Comparison of ENCODE assay signal across 13 cellular contexts in genomic region chr9:96399335-96399633, GRCh38. TPM values are rescaled to one million over a fixed set of nuclear protein-coding genes. Genes with fewer than 3 reads are reported as not detected.
DNase-seq lines count a peak whose midpoint lies in the region; ATAC-seq, FAIRE-seq and TF ChIP-seq lines count a peak whose summit lies in the region.
"Had no signal": no experiment of that assay in that cellular context is flagged by ENCODE, and none has a peak within 500 bp of the region (broad histone marks: within the 10 kb centered on the region; RNA-seq: fewer than 3 reads in every experiment).

No MANE protein-coding gene starts in this region.

- H3K9me2 ChIP-seq in GM23338 (ENCODE audit: insufficient read depth): no peaks in the 10 kb centered on the region

- H3K4me2 ChIP-seq in GM23338: peak overlapping the region; percentile 59

- TF ChIP-seq CTCF in GM23338 (conservative IDR thresholded peaks at IDR 0.05; ENCODE audit: low read depth in 2 of 2) (no peak), prostate gland (IDR thresholded peaks at IDR 0.05) (no peak)

- POLR2A ChIA-PET in CD4-positive, alpha-beta memory T cell (lab: Charles Lee; ENCODE audit: partially characterized antibody): interaction anchor here (0.7 to 4.0 kb wide), 12 partner anchors 10 to 839 kb away, joined by 3 to 47 read pairs (median 10); partner anchors contain the start of genes HABP4, SLC35D2 and ZNF367
- POLR2A ChIA-PET in activated CD4-positive, alpha-beta memory T cell treated with anti-CD3 and anti-CD28 coated beads for 36 hours (lab: Charles Lee): no interaction called here

- H3K79me2 ChIP-seq in GM23338 (replicated peaks; ENCODE audit: insufficient read depth): peaks cover 68% of the 10 kb centered on the region

- peak overlapping the region; percentile 74 to 96 (median 82) for H3K27ac Mint-ChIP-seq in CD4-positive, alpha-beta memory T cell
- H3K27ac Mint-ChIP-seq in GM23338: peak overlapping the region; percentile 90; the same call in 1 of the 2 replicates
- peak overlapping the region; percentile 40 for H3K27ac Mint-ChIP-seq in activated CD4-positive, alpha-beta memory T cell treated with anti-CD3 and anti-CD28 coated beads for 36 hours

- no peaks in the 10 kb centered on the region for H3K27me3 ChIP-seq in CD4-positive, alpha-beta memory T cell (ENCODE audit: insufficient read depth, low read length)
- no peaks in the 10 kb centered on the region for H3K27me3 ChIP-seq in GM23338 (ENCODE audit: insufficient read depth)
- H3K27me3 ChIP-seq in prostate gland (replicated peaks; ENCODE audit: insufficient read depth): no peaks in the 10 kb centered on the region

- CTCF ChIA-PET in CD4-positive, alpha-beta memory T cell (lab: Charles Lee; ENCODE audit: partially characterized antibody): interaction anchor here (0.8 to 3.7 kb wide), 9 partner anchors 11 to 70 kb away, joined by 3 to 22 read pairs (median 5); partner anchors contain the start of genes HABP4 and SLC35D2
- CTCF ChIA-PET in activated CD4-positive, alpha-beta memory T cell treated with anti-CD3 and anti-CD28 coated beads for 36 hours (lab: Charles Lee): interaction anchor here (1.1 kb wide), 1 partner anchor 71 kb away, joined by 5 read pairs; no protein-coding TSS in a partner anchor

- peaks cover 0 to 12% (median 4%) of the 10 kb centered on the region in 8 donors for H3K9me3 Mint-ChIP-seq in CD4-positive, alpha-beta memory T cell
- peaks cover 18% of the 10 kb centered on the region for H3K9me3 Mint-ChIP-seq in GM23338
- peaks cover 4% of the 10 kb centered on the region for H3K9me3 Mint-ChIP-seq in activated CD4-positive, alpha-beta memory T cell treated with anti-CD3 and anti-CD28 coated beads for 36 hours

- H3K36me3 ChIP-seq in CD4-positive, alpha-beta memory T cell (ENCODE audit: insufficient read depth, low read length): no peaks in the 10 kb centered on the region
- H3K36me3 ChIP-seq in GM23338 (ENCODE audit: insufficient read depth) (no peaks in the 10 kb centered on the region; the same call in 1 of the 2 replicates), mesodermal cell (ENCODE audit: control insufficient read depth, insufficient read depth, low read length) (peaks cover 24% of the 10 kb centered on the region), prostate gland (no peaks in the 10 kb centered on the region)

- no peak overlapping the region; the same call in 1 of the 2 replicates for H2AFZ ChIP-seq in GM23338

- H3K27ac ChIP-seq in CD4-positive, alpha-beta memory T cell (ENCODE audit: low read depth, low read length): peak overlapping the region; percentile 43
- H3K27ac ChIP-seq in GM23338 (ENCODE audit: low read depth): peak overlapping the region; percentile 96
- peak overlapping the region; percentile 75 for H3K27ac ChIP-seq in mesodermal cell (ENCODE audit: low read depth, low read length, severe bottlenecking)
- H3K27ac ChIP-seq in prostate gland: no peak overlapping the region
- H3K27ac ChIP-seq: C4-2B had no signal

- no peak for FAIRE-seq in RCC 7860 (lab: Jason Lieb, UNC)
- FAIRE-seq: kidney had no signal

- no peaks in the 10 kb centered on the region for H3K9me3 ChIP-seq in CD4-positive, alpha-beta memory T cell (ENCODE audit: control insufficient read depth in 1 of 2, low read length in 2 of 2)
- H3K9me3 ChIP-seq in mesodermal cell (ENCODE audit: control insufficient read depth, low read length) (no peaks in the 10 kb centered on the region), prostate gland (no peaks in the 10 kb centered on the region)

- intact Hi-C loops in CD4-positive, alpha-beta memory T cell (cut with micrococcal nuclease): loop anchor here (2.0 kb wide), 1 partner anchor 18 kb away; no protein-coding TSS in a partner anchor
- intact Hi-C loops in activated CD4-positive, alpha-beta memory T cell treated with anti-CD3 and anti-CD28 coated beads for 36 hours (cut with micrococcal nuclease): no loop called here
- intact Hi-C loops in prostate gland (cut with DNase I): no loop called here

- WGBS in mesodermal cell (ENCODE audit: insufficient coverage in 2 of 2), 2 experiments: 88 to 100% methylated on average over 3 of the region's 3 CpGs
- 95% methylated on average over 3 of the region's 3 CpGs for WGBS in prostate gland

- ATAC-seq in GM23338 (no peak), HG02870 (IDR thresholded peaks at IDR 0.05; ENCODE audit: unreplicated experiment) (no peak)
- ATAC-seq: PC-3 had no signal

- peak overlapping the region in 7 of 8 donors; percentile 48 to 81 (median 53) for H3K4me3 Mint-ChIP-seq in CD4-positive, alpha-beta memory T cell
- H3K4me3 Mint-ChIP-seq in GM23338: no peak overlapping the region
- no peak overlapping the region for H3K4me3 Mint-ChIP-seq in activated CD4-positive, alpha-beta memory T cell treated with anti-CD3 and anti-CD28 coated beads for 36 hours

- no peaks in the 10 kb centered on the region for H3K27me3 Mint-ChIP-seq in CD4-positive, alpha-beta memory T cell
- H3K27me3 Mint-ChIP-seq in GM23338 (ENCODE audit: insufficient read depth, low read depth, poor library complexity): peaks cover 5% of the 10 kb centered on the region
- no peaks in the 10 kb centered on the region for H3K27me3 Mint-ChIP-seq in activated CD4-positive, alpha-beta memory T cell treated with anti-CD3 and anti-CD28 coated beads for 36 hours

- DNase-seq in CD4-positive, alpha-beta memory T cell: no peak
- DNase-seq in GM23338 (ENCODE audit: low spot score) (no peak), prostate gland (ENCODE audit: low spot score) (no peak), RCC 7860 (ENCODE audit: low spot score) (no peak), iPS-NIHi7 (ENCODE audit: extremely low spot score) (no peak)
- no peak for DNase-seq in activated CD4-positive, alpha-beta memory T cell treated with anti-CD3 and anti-CD28 coated beads for 36 hours
- DNase-seq: central memory CD4-positive, alpha-beta T cell; kidney; NCI-H2107; PC-3 had no signal

- peaks cover 20% of the 10 kb centered on the region for H4K20me1 ChIP-seq in GM23338 (replicated peaks; ENCODE audit: insufficient read depth)

- no peak for TF ChIP-seq POLR2A in prostate gland (IDR thresholded peaks at IDR 0.05)

- H3K4me1 ChIP-seq in CD4-positive, alpha-beta memory T cell (ENCODE audit: insufficient read depth, low read length): peaks cover 28% of the 10 kb centered on the region
- H3K4me1 ChIP-seq in GM23338 (ENCODE audit: insufficient read depth) (peaks cover 39% of the 10 kb centered on the region), mesodermal cell (ENCODE audit: control insufficient read depth, insufficient read depth, low read length, poor library complexity, severe bottlenecking) (no peaks in the 10 kb centered on the region), prostate gland (replicated peaks) (no peaks in the 10 kb centered on the region)

- peaks cover 14% of the 10 kb centered on the region; the same call in 1 of the 2 replicates for H3F3A ChIP-seq in GM23338 (replicated peaks; ENCODE audit: low read depth)

- no peak overlapping the region for H3K4me3 ChIP-seq in CD4-positive, alpha-beta memory T cell (ENCODE audit: low read length in 2 of 2)
- H3K4me3 ChIP-seq in GM23338 (peak overlapping the region; percentile 25; the same call in 1 of the 2 replicates), mesodermal cell (ENCODE audit: extremely low read depth, insufficient read depth, low read length, poor library complexity, severe bottlenecking) (no peak overlapping the region), prostate gland (no peak overlapping the region)

- peaks cover 20 to 27% (median 23%) of the 10 kb centered on the region in 4 donors for H3K4me1 Mint-ChIP-seq in CD4-positive, alpha-beta memory T cell
- peaks cover 31% of the 10 kb centered on the region for H3K4me1 Mint-ChIP-seq in GM23338
- H3K4me1 Mint-ChIP-seq in activated CD4-positive, alpha-beta memory T cell treated with anti-CD3 and anti-CD28 coated beads for 36 hours (ENCODE audit: low read depth): peaks cover 26% of the 10 kb centered on the region

- peaks cover 9 to 15% of the 10 kb centered on the region in 2 donors for H3K36me3 Mint-ChIP-seq in CD4-positive, alpha-beta memory T cell
- H3K36me3 Mint-ChIP-seq in GM23338 (ENCODE audit: low read depth): peaks cover 30% of the 10 kb centered on the region
- peaks cover 27% of the 10 kb centered on the region for H3K36me3 Mint-ChIP-seq in activated CD4-positive, alpha-beta memory T cell treated with anti-CD3 and anti-CD28 coated beads for 36 hours

TF ChIP-seq in GM23338, 12 proteins besides CTCF, POLR2A, EP300 and RAD21 (continues in another document):
- no peak for TF ChIP-seq JUNB (IDR thresholded peaks at IDR 0.05; ENCODE audit: unreplicated experiment)
- no peak for TF ChIP-seq STAT1 (IDR thresholded peaks at IDR 0.05; ENCODE audit: unreplicated experiment)

RNA-seq across cellular contexts. Expression of gene SLC35D2, which starts 15.8 kb away (rescaled TPM):
- 10 to 100 TPM; 29.8 to 30.3 TPM for total RNA-seq in CD4-positive, alpha-beta memory T cell
- polyA plus RNA-seq in CD4-positive, alpha-beta memory T cell: 10 to 100 TPM; 25.3 to 30.5 TPM
- 11.6 and 14.4 TPM in 2 replicates for total RNA-seq in GM23338 (2014; rRNA removed; shearing (Covaris generic))
- polyA plus RNA-seq in GM23338 (2016; fragmentation: Nextera tagmentation; extraction: Ambion mirVana): 7.8 and 8.2 TPM in 2 replicates
- 1 to 10 TPM; 8.1 to 8.5 TPM for total RNA-seq in activated CD4-positive, alpha-beta memory T cell treated with anti-CD3 and anti-CD28 coated beads for 36 hours
- polyA plus RNA-seq in mesodermal cell (2013, experiment 1 of 2): 21.8 TPM
- polyA plus RNA-seq in mesodermal cell (2013, experiment 2 of 2): 20.2 TPM
- 10 to 100 TPM; 27.4 to 29.7 TPM for total RNA-seq in prostate gland

RNA-seq across cellular contexts. Expression of gene ZNF367, which starts 18.9 kb away (rescaled TPM):
- 1 to 10 TPM; 5.1 to 5.4 TPM for total RNA-seq in CD4-positive, alpha-beta memory T cell
- polyA plus RNA-seq in CD4-positive, alpha-beta memory T cell: 1 to 10 TPM in 1 of 2 donors, under 1 TPM in 1; 0.39 to 1.7 TPM
- 11.5 and 12.3 TPM in 2 replicates for total RNA-seq in GM23338 (2014; rRNA removed; shearing (Covaris generic))
- 2.5 and 3.6 TPM in 2 replicates for polyA plus RNA-seq in GM23338 (2016; fragmentation: Nextera tagmentation; extraction: Ambion mirVana)
- total RNA-seq in activated CD4-positive, alpha-beta memory T cell treated with anti-CD3 and anti-CD28 coated beads for 36 hours: 10 to 100 TPM; 29.0 to 30.1 TPM
- polyA plus RNA-seq in mesodermal cell (2013, experiment 1 of 2): 3.3 TPM
- polyA plus RNA-seq in mesodermal cell (2013, experiment 2 of 2): 3.8 TPM
- total RNA-seq in prostate gland: 1 to 10 TPM; 2.9 to 5.5 TPM

RNA-seq across cellular contexts. Expression of gene HABP4, which starts 50.7 kb away (rescaled TPM):
- total RNA-seq in CD4-positive, alpha-beta memory T cell: 10 to 100 TPM; 35.5 to 36.6 TPM
- polyA plus RNA-seq in CD4-positive, alpha-beta memory T cell: 10 to 100 TPM; 18.6 to 31.1 TPM
- total RNA-seq in GM23338 (2014; rRNA removed; shearing (Covaris generic)): 7.7 and 9.9 TPM in 2 replicates
- polyA plus RNA-seq in GM23338 (2016; fragmentation: Nextera tagmentation; extraction: Ambion mirVana): 8.8 and 11.1 TPM in 2 replicates
- 10 to 100 TPM; 17.4 to 19.0 TPM for total RNA-seq in activated CD4-positive, alpha-beta memory T cell treated with anti-CD3 and anti-CD28 coated beads for 36 hours
- polyA plus RNA-seq in mesodermal cell (2013, experiment 1 of 2): 25.9 TPM
- polyA plus RNA-seq in mesodermal cell (2013, experiment 2 of 2): 24.1 TPM
- total RNA-seq in prostate gland: 10 to 100 TPM; 13.5 to 24.3 TPM

Comparison
In these comparisons a context has a peak if more than half of its experiments do, and no peak if none do; other contexts are left out.
1. H3K27ac ChIP-seq: peak in CD4-positive, alpha-beta memory T cell (single experiment), GM23338 (single experiment) and mesodermal cell (single experiment); none in prostate gland (0 of 2).
2. H3K27ac Mint-ChIP-seq: peak in every context shown above with its lines; median percentile 90 in GM23338; 82 in CD4-positive, alpha-beta memory T cell; 40 in activated CD4-positive, alpha-beta memory T cell treated with anti-CD3 and anti-CD28 coated beads for 36 hours.
3. H3K4me3 Mint-ChIP-seq: peak in CD4-positive, alpha-beta memory T cell (7 of 8); none in GM23338 (single experiment) and activated CD4-positive, alpha-beta memory T cell treated with anti-CD3 and anti-CD28 coated beads for 36 hours (single experiment).